Comparison of ENCODE assay signal across 7 cellular contexts in the genomic region with DNA sequence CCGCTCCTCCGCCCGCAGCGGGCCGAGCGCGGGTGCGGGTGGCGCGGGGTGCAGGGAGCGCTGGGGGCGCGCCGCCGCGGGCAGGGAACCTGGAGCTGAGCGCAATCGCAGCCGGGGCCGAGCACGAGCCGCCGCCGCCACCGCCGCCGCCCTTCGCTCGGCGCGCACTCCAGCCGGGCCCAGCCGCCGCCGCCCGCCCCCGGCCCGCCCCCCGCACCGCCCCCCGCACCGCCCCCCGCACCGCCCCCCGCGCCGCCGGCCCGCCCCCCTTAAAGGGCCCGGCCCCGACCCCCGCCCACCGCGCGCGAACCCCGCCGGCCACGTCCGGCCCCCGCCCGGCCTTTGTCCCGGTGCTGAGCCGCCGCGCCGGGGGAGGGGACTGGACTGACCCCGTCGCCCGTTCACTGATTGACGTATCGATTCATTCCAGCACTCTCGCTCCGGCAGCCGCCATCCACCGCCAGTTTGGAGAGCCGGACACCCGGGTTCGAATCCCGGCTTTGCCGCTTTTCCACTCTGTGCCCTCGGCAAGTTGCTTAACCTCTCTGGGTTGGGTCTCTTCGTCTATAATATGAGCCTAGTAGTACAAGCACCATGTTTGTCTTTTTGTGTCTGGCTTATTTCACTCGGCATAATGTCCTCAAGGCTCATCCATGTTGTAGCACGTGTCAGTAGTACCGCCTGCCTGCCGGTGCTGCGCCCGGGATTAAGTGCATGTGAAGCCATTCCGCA. TPM values are rescaled to one million over a fixed set of nuclear protein-coding genes. Genes with fewer than 3 reads are reported as not detected.
DNase-seq lines count a peak whose midpoint lies in the region; ATAC-seq and TF ChIP-seq lines count a peak whose summit lies in the region.

A gene (minus strand): TSS at position 171 of the 732 bp plus-strand sequence. CDS start 173 bp downstream, outside the sequence.

- no peaks in the 10 kb centered on the region for H3K36me3 ChIP-seq in KMS-11 (ENCODE audit: insufficient read depth)

- no peaks in the 10 kb centered on the region for H4K20me1 ChIP-seq in KMS-11 (ENCODE audit: insufficient read depth)

- H3K79me2 ChIP-seq in KMS-11 (ENCODE audit: insufficient read depth, low read depth), result no peaks in the 10 kb centered on the region

- H2AFZ ChIP-seq in KMS-11 (ENCODE audit: low read depth), result peak within 1 kb of the TSS; percentile 81

- no peaks in the 10 kb centered on the region for H3K4me1 ChIP-seq in KMS-11 (ENCODE audit: low read depth, poor library complexity, severe bottlenecking)

- TF ChIP-seq CTCF in KMS-11 (conservative IDR thresholded peaks at IDR 0.05; ENCODE audit: low read depth, low read length) (no peak), VCaP (conservative IDR thresholded peaks at IDR 0.05) (no peak)

- ATAC-seq in GM18502 (IDR thresholded peaks at IDR 0.05; ENCODE audit: poor library complexity, unreplicated experiment) (peak; percentile 69), left lobe of liver (peak; percentile 80)

- no peak within 1 kb of the TSS; the same call in 1 of the 2 replicates for H3K9ac ChIP-seq in KMS-11

- peak; percentile 66 for DNase-seq in dermis blood vessel endothelial cell
- peak; percentile 83 for DNase-seq in left lobe of liver (ENCODE audit: low spot score)
- DNase-seq in stimulated activated CD4-positive, alpha-beta T cell treated with anti-CD3 and anti-CD28 coated beads, Interleukin-4, amount 100 ng/mL, for 1 hour, result peak; percentile 37
- DNase-seq in superior temporal gyrus (ENCODE audit: extremely low spot score), result no peak

- peak within 1 kb of the TSS; percentile 36; the same call in 1 of the 2 replicates for H3K4me2 ChIP-seq in KMS-11

- no peak within 1 kb of the TSS for H3K4me3 ChIP-seq in KMS-11 (IDR thresholded peaks at IDR 0.05; ENCODE audit: insufficient read depth, low read depth, low read length)

- no peaks in the 10 kb centered on the region for H3K27me3 ChIP-seq in KMS-11 (ENCODE audit: insufficient read depth, low read depth)

- H3K27ac ChIP-seq in KMS-11, result no peak within 1 kb of the TSS
- H3K27ac ChIP-seq in VCaP, result peak within 1 kb of the TSS; percentile 61

RNA-seq across cellular contexts. Expression of the gene that starts here (rescaled TPM):
- 15.0 and 29.4 TPM in 2 replicates for total RNA-seq in dermis blood vessel endothelial cell
- 3.8 TPM for total RNA-seq in left lobe of liver
